In genomic region chr22:44608606-44609226, GRCh38 we compare ENCODE assay signal across 22 cellular contexts.
"Had no signal": no experiment of that assay in that cellular context is flagged by ENCODE, and none has a peak within 500 bp of the region (broad histone marks: within the 10 kb centered on the region; RNA-seq: fewer than 3 reads in every experiment).

No MANE protein-coding gene starts in this region.

- FAIRE-seq: bronchial epithelial cell, K562, RCC 7860 had no signal

- H3K36me3 ChIP-seq: WERI-Rb-1 had no signal

- H3K4me3 Mint-ChIP-seq: activated CD8-positive, alpha-beta T cell treated with anti-CD3 and anti-CD28 coated beads, Interleukin-2, amount 10 ng/mL, durations not matched to agents 7 days and 5 days; activated naive CD4-positive, alpha-beta T cell treated with anti-CD3 and anti-CD28 coated beads, Interleukin-2, amount 50 U/mL, for 24 hours had no signal

- H3K4me1 Mint-ChIP-seq: activated naive CD4-positive, alpha-beta T cell treated with anti-CD3 and anti-CD28 coated beads, Interleukin-2, amount 50 U/mL, for 24 hours had no signal

- ATAC-seq: activated CD4-positive, CD25-positive, alpha-beta regulatory T cell treated with anti-CD3 and anti-CD28 coated beads, Interleukin-2, amount 50 U/mL, for 24 hours; activated CD8-positive, alpha-beta T cell treated with anti-CD3 and anti-CD28 coated beads, Interleukin-2, amount 10 ng/mL, durations not matched to agents 7 days and 5 days; K562 had no signal

- H3K36me3 Mint-ChIP-seq: activated naive CD4-positive, alpha-beta T cell treated with anti-CD3 and anti-CD28 coated beads, Interleukin-2, amount 50 U/mL, for 24 hours had no signal

- H3K27ac ChIP-seq: WERI-Rb-1 had no signal

- DNase-seq: activated CD4-positive, alpha-beta T cell treated with anti-CD3 and anti-CD28 coated beads for 48 hours; activated CD4-positive, alpha-beta T cell treated with anti-CD3 and anti-CD28 coated beads, Interleukin-2, amount 50 U/mL, for 4 hours; activated CD8-positive, alpha-beta memory T cell treated with anti-CD3 and anti-CD28 coated beads, Interleukin-2, amount 50 U/mL, for 48 hours; activated CD8-positive, alpha-beta T cell treated with anti-CD3 and anti-CD28 coated beads, Interleukin-2, amount 10 ng/mL, durations not matched to agents 7 days and 5 days; activated naive CD4-positive, alpha-beta T cell; activated T-cell treated with anti-CD3 and anti-CD28 coated beads, Interleukin-2, amount 50 U/mL, for 1 hour; central memory CD4-positive, alpha-beta T cell; Karpas-422; MM.1S; NCI-H1105; NCI-H1436 treated with DMSO at 0.1 percent for 48 hours; NCI-H187; NCI-H2081; NCI-H510A treated with DMSO at 0.1 percent for 48 hours; SIG-M5; T-helper 1 cell; WERI-Rb-1 had no signal

- H3K27ac Mint-ChIP-seq: activated CD8-positive, alpha-beta T cell treated with anti-CD3 and anti-CD28 coated beads, Interleukin-2, amount 10 ng/mL, durations not matched to agents 7 days and 5 days; activated naive CD4-positive, alpha-beta T cell treated with anti-CD3 and anti-CD28 coated beads, Interleukin-2, amount 50 U/mL, for 24 hours had no signal

- H3K9me3 Mint-ChIP-seq: activated naive CD4-positive, alpha-beta T cell treated with anti-CD3 and anti-CD28 coated beads, Interleukin-2, amount 50 U/mL, for 24 hours had no signal

- H3K4me3 ChIP-seq: K562 had no signal
